ENCODE assay signal across 6 cellular contexts in genomic region chr6:137645850-137646249, GRCh38.
"Had no signal": no experiment of that assay in that cellular context is flagged by ENCODE, and none has a peak within 500 bp of the region (broad histone marks: within the 10 kb centered on the region; RNA-seq: fewer than 3 reads in every experiment).

No MANE protein-coding gene starts in this region.

- H3K4me3 ChIP-seq: GM23248, K562 had no signal

- H3K4me3 Mint-ChIP-seq: H9 had no signal

- H3K4me1 Mint-ChIP-seq: H9 had no signal

- H2AFZ ChIP-seq: GM23248 had no signal

- H3K9ac ChIP-seq: GM23248 had no signal

- ATAC-seq: K562 had no signal

- H3K27ac Mint-ChIP-seq: H9 had no signal

- H3K9me3 Mint-ChIP-seq: H9 had no signal

- H3K27ac ChIP-seq: GM23248 had no signal

- DNase-seq: H9, HCEC 1CT, IMR-90, KG1 had no signal
